In genomic region chr7:23696916-23697441, GRCh38 we compare ENCODE assay signal across 1 cellular context.
TF ChIP-seq lines count a peak whose summit lies in the region.

No MANE protein-coding gene starts in this region.

TF ChIP-seq in K562, 482 proteins besides CTCF, POLR2A, EP300 and RAD21 (continued from another document and continues in another):
- no peak for TF ChIP-seq HNRNPL (IDR thresholded peaks at IDR 0.05; ENCODE audit: low read depth, low read length)
- no peak for TF ChIP-seq SAFB2 (IDR thresholded peaks at IDR 0.05; ENCODE audit: borderline replicate concordance, low read depth, low read length, severe bottlenecking)
- no peak; the same call in 1 of the 2 replicates for TF ChIP-seq DPF2 (IDR thresholded peaks at IDR 0.05)
- TF ChIP-seq ZNF740 (CRISPR knock-in tag; IDR thresholded peaks at IDR 0.05) = no peak
- no peak for TF ChIP-seq ZNF740 (tag; IDR thresholded peaks at IDR 0.05)
- no peak for TF ChIP-seq XRCC3 (IDR thresholded peaks at IDR 0.05)
- no peak for TF ChIP-seq PCBP2 (IDR thresholded peaks at IDR 0.05; ENCODE audit: low read depth, low read length, poor library complexity, severe bottlenecking)
- TF ChIP-seq YY1 (IDR thresholded peaks at IDR 0.05; ENCODE audit: borderline replicate concordance in 1 of 3, control insufficient read depth in 1 of 3, extremely low read depth in 1 of 3, insufficient read depth in 3 of 3, insufficient read length in 1 of 3, insufficient replicate concordance in 2 of 3, low read depth in 1 of 3, low read length in 2 of 3) = peak in 1 of 3 experiments; percentile 27
- TF ChIP-seq ZNF324 (CRISPR knock-in tag; IDR thresholded peaks at IDR 0.05) = no peak
- TF ChIP-seq EGR1 (conservative IDR thresholded peaks at IDR 0.05) = peak; percentile 61
- no peak for TF ChIP-seq ZNF12 (CRISPR knock-in tag; IDR thresholded peaks at IDR 0.05)
- peak; percentile 53; the same call in 1 of the 2 replicates for TF ChIP-seq TEAD4 (IDR thresholded peaks at IDR 0.05; ENCODE audit: low read length)
- TF ChIP-seq TEAD4 (CRISPR knock-in tag; IDR thresholded peaks at IDR 0.05; ENCODE audit: borderline replicate concordance) = no peak
- TF ChIP-seq ZNF408 (CRISPR knock-in tag; IDR thresholded peaks at IDR 0.05; ENCODE audit: low read depth) = no peak
- TF ChIP-seq ZFPM2 (CRISPR knock-in tag; IDR thresholded peaks at IDR 0.05) = no peak
- 0 out of 2 replicates have a peak, but pooled peaks have one; percentile 32 for TF ChIP-seq BHLHE40 (IDR thresholded peaks at IDR 0.05; ENCODE audit: low read length)
- no peak for TF ChIP-seq TCF7 (IDR thresholded peaks at IDR 0.05; ENCODE audit: borderline replicate concordance)
- TF ChIP-seq CTCFL (IDR thresholded peaks at IDR 0.05; ENCODE audit: borderline replicate concordance, insufficient read depth, low read depth, low read length, poor library complexity, severe bottlenecking) = peak; percentile 46
- TF ChIP-seq NFATC3 (IDR thresholded peaks at IDR 0.05) = no peak
- TF ChIP-seq DACH1 (IDR thresholded peaks at IDR 0.05; ENCODE audit: partially characterized antibody) = no peak
- no peak for TF ChIP-seq SRSF3 (IDR thresholded peaks at IDR 0.05; ENCODE audit: insufficient read depth, low read length)
- no peak for TF ChIP-seq ZFP36 (IDR thresholded peaks at IDR 0.05; ENCODE audit: low read depth, low read length, partially characterized antibody)
- peak; percentile 41; the same call in 1 of the 2 replicates for TF ChIP-seq RB1 (IDR thresholded peaks at IDR 0.05; ENCODE audit: low read depth)
- 0 out of 2 replicates have a peak, but pooled peaks have one; percentile 21 for TF ChIP-seq SMAD4 (CRISPR knock-in tag; conservative IDR thresholded peaks at IDR 0.05)
- no peak for TF ChIP-seq RAD51 (IDR thresholded peaks at IDR 0.05; ENCODE audit: borderline replicate concordance, low read depth)
- TF ChIP-seq SMARCA5 (IDR thresholded peaks at IDR 0.05) = no peak
- TF ChIP-seq NFXL1 (CRISPR knock-in tag; IDR thresholded peaks at IDR 0.05) = no peak
- TF ChIP-seq STAG1 (CRISPR knock-in tag; IDR thresholded peaks at IDR 0.05; ENCODE audit: borderline replicate concordance) = peak; percentile 64; the same call in 1 of the 2 replicates
- TF ChIP-seq NBN (IDR thresholded peaks at IDR 0.05; ENCODE audit: low read depth) = no peak
- no peak for TF ChIP-seq SNIP1 (IDR thresholded peaks at IDR 0.05; ENCODE audit: low read depth)
- TF ChIP-seq PPARD (CRISPR knock-in tag; IDR thresholded peaks at IDR 0.05) = no peak
- TF ChIP-seq DLX4 (CRISPR knock-in tag; IDR thresholded peaks at IDR 0.05) = no peak
- peak; percentile 88 for TF ChIP-seq SMC3 (conservative IDR thresholded peaks at IDR 0.05; ENCODE audit: insufficient read depth, low read depth, low read length)
- peak; percentile 50 for TF ChIP-seq ARID1B (IDR thresholded peaks at IDR 0.05)
- peak; percentile 59; the same call in 1 of the 2 replicates for TF ChIP-seq CBFA2T3 (IDR thresholded peaks at IDR 0.05)
- TF ChIP-seq HMGXB4 (CRISPR knock-in tag; IDR thresholded peaks at IDR 0.05) = no peak
- TF ChIP-seq SUPT5H (IDR thresholded peaks at IDR 0.05) = no peak
- TF ChIP-seq IFI16 (CRISPR knock-in tag; IDR thresholded peaks at IDR 0.05) = no peak
- no peak for TF ChIP-seq PTBP1 (IDR thresholded peaks at IDR 0.05; ENCODE audit: low read depth, low read length)
- peak; percentile 31; the same call in 1 of the 2 replicates for TF ChIP-seq ARID2 (IDR thresholded peaks at IDR 0.05)
- no peak for TF ChIP-seq ZNF239 (CRISPR knock-in tag; IDR thresholded peaks at IDR 0.05)
- no peak for TF ChIP-seq THRAP3 (IDR thresholded peaks at IDR 0.05; ENCODE audit: borderline replicate concordance)
- no peak for TF ChIP-seq ZBTB26 (CRISPR knock-in tag; IDR thresholded peaks at IDR 0.05)
- no peak for TF ChIP-seq CHD2 (IDR thresholded peaks at IDR 0.05; ENCODE audit: low read depth, low read length)
- no peak for TF ChIP-seq MNT (conservative IDR thresholded peaks at IDR 0.05)
- no peak for TF ChIP-seq ELF4 (CRISPR knock-in tag; IDR thresholded peaks at IDR 0.05)
- TF ChIP-seq HDAC8 (tag; IDR thresholded peaks at IDR 0.05) = no peak
- TF ChIP-seq CHAMP1 (IDR thresholded peaks at IDR 0.05) = peak; percentile 74; the same call in 1 of the 2 replicates
- no peak for TF ChIP-seq LCOR (CRISPR knock-in tag; IDR thresholded peaks at IDR 0.05)
- TF ChIP-seq ZNF212 (CRISPR knock-in tag; IDR thresholded peaks at IDR 0.05) = no peak
- TF ChIP-seq MECOM (CRISPR knock-in tag; IDR thresholded peaks at IDR 0.05) = no peak
- 0 out of 4 replicates have a peak, but pooled peaks of 1 of the 2 experiments have one; percentile 44 for TF ChIP-seq ZMIZ1 (IDR thresholded peaks at IDR 0.05; ENCODE audit: low read depth in 2 of 2, low read length in 2 of 2)
- peak; percentile 59 for TF ChIP-seq TCF3 (CRISPR knock-in tag; IDR thresholded peaks at IDR 0.05)
- 0 out of 2 replicates have a peak, but pooled peaks have one; percentile 32 for TF ChIP-seq L3MBTL2 (IDR thresholded peaks at IDR 0.05)
- TF ChIP-seq JUN (IDR thresholded peaks at IDR 0.05; ENCODE audit: borderline replicate concordance, low read depth, low read length) = no peak
- no peak for TF ChIP-seq JUN (CRISPR knock-in tag; IDR thresholded peaks at IDR 0.05; ENCODE audit: borderline replicate concordance)
- TF ChIP-seq MTA2 (IDR thresholded peaks at IDR 0.05; ENCODE audit: low read depth) = 0 out of 2 replicates have a peak, but pooled peaks have one; percentile 20
- TF ChIP-seq RBM17 (IDR thresholded peaks at IDR 0.05; ENCODE audit: borderline replicate concordance, low read depth, low read length) = no peak
- TF ChIP-seq MAZ (CRISPR knock-in tag; conservative IDR thresholded peaks at IDR 0.05 in 1 of 2, IDR thresholded peaks at IDR 0.05 in 1 of 2) = peak; percentile 36 to 62; a peak in 2 of 4 replicates
- no peak for TF ChIP-seq ZNF395 (CRISPR knock-in tag; IDR thresholded peaks at IDR 0.05)
